In the genomic region with DNA sequence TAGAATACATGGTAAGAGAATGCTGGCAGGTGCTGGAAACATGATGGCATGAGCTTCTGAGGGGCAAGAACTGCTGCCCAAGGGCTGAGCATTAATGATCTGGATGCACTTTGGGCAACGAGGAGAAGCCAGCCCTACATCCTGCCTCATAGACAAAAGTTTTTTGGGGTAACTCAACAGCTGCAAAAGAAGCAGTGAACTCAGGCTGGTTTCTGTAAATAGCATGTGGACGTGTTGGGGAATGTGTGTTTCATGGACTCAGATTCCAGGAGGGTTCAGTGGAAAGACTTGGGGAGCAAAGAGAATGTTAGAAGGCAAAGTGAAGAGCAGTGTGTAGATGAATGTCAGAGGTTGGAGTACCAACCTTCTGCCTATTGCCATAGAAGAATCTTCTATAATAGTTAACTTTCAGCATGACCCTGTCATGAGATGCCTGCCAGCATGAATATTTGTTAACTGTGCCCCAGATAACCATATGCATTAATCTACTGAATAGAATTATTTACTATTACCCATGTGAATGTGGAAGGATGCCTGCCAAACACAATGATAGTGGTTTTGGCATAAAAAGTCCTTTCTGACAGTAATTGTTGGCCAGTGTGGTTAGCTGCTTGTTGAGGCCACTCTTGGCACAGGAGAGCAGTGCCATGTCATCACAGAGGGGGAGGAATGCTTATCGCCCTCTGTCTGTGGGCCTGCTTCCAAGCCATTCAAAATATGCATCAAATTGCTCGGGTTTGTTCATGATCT, we compare ENCODE assay signal across 10 cellular contexts.
A peak's percentile ranks its signal among the peaks of the same experiment; 100 is the strongest.
DNase-seq lines count a peak whose midpoint lies in the region; ATAC-seq, FAIRE-seq and TF ChIP-seq lines count a peak whose summit lies in the region.
"Had no signal": no experiment of that assay in that cellular context is flagged by ENCODE, and none has a peak within 500 bp of the region (broad histone marks: within the 10 kb centered on the region; RNA-seq: fewer than 3 reads in every experiment).

No MANE protein-coding gene starts in this region.

- no peak for TF ChIP-seq EP300 in HepG2 (IDR thresholded peaks at IDR 0.05; ENCODE audit: low read depth in 2 of 2, low read length in 2 of 2)
- TF ChIP-seq EP300 in HepG2 (CRISPR knock-in tag; IDR thresholded peaks at IDR 0.05; ENCODE audit: borderline replicate concordance), result no peak

- in situ Hi-C loops in HepG2 (cut with HindIII; ENCODE audit: extremely low pct_ligation_motif_present, low pct_unique_long_range_greater_than_20kb) (no loop called here), mammary epithelial cell (cut with MboI; ENCODE audit: low sequenced_read_pairs in 2 of 2) (no loop called here)

- TF ChIP-seq RAD21 in liver (IDR thresholded peaks at IDR 0.05) (peak; percentile 15 to 38), HepG2 (CRISPR knock-in tag; IDR thresholded peaks at IDR 0.05) (no peak)

- BruUV-seq in HepG2 (replicated peaks; lab: Mats Ljungman, UMichigan) (no TSS peak), mammary epithelial cell (replicated peaks; lab: Mats Ljungman, UMichigan) (no TSS peak)

- H3K79me2 ChIP-seq in HepG2 (ENCODE audit: insufficient read depth, low read length) (no peaks in the 10 kb centered on the region), mammary epithelial cell (ENCODE audit: insufficient read depth, low read length) (no peaks in the 10 kb centered on the region)

- no peak for TF ChIP-seq POLR2A in HepG2 (IDR thresholded peaks at IDR 0.05; ENCODE audit: insufficient read depth in 1 of 2, low read depth in 2 of 2, low read length in 2 of 2)

- H3K9me3 ChIP-seq in liver (ENCODE audit: control insufficient read depth in 4 of 4, low read length in 3 of 4), result no peaks in the 10 kb centered on the region
- no peaks in the 10 kb centered on the region for H3K9me3 ChIP-seq in HepG2 (ENCODE audit: low read length)
- no peaks in the 10 kb centered on the region for H3K9me3 ChIP-seq in mammary epithelial cell (replicated peaks; ENCODE audit: insufficient read depth, low read length)
- H3K9me3 ChIP-seq in WERI-Rb-1 (ENCODE audit: severe bottlenecking), result no peaks in the 10 kb centered on the region

- 53% methylated on average over 4 of the region's 4 CpGs for WGBS in liver
- 90% methylated on average over 4 of the region's 4 CpGs for WGBS in HepG2 (ENCODE audit: low lambda C conversion rate)
- WGBS in mammary epithelial cell (ENCODE audit: low coverage, missing lambda C conversion rate), result 50% methylated on average over 4 of the region's 4 CpGs

- dilution Hi-C loops in mammary epithelial cell (cut with HindIII; ENCODE audit: low sequenced_read_pairs), result no loop called here

- no peak overlapping the region for H3K4me3 ChIP-seq in liver (ENCODE audit: low read depth in 1 of 3, low read length in 3 of 3)
- no peak overlapping the region for H3K4me3 ChIP-seq in HepG2 (replicated peaks in 1 of 3; ENCODE audit: insufficient read depth in 1 of 3, low read depth in 2 of 3, low read length in 3 of 3)
- H3K4me3 ChIP-seq in mammary epithelial cell (replicated peaks in 1 of 3; ENCODE audit: insufficient read depth in 1 of 3, low read depth in 2 of 3, low read length in 3 of 3), result no peak overlapping the region
- H3K4me3 ChIP-seq in kidney epithelial cell (ENCODE audit: low read depth, low read length), result no peak overlapping the region
- H3K4me3 ChIP-seq in WERI-Rb-1 (ENCODE audit: low read depth, low read length), result no peak overlapping the region

- H3K27ac ChIP-seq in liver (ENCODE audit: low read depth in 1 of 2, low read length in 2 of 2) (no peak overlapping the region), HepG2 (ENCODE audit: extremely low read length, insufficient read depth, low read length) (no peak overlapping the region), mammary epithelial cell (ENCODE audit: insufficient read depth, low read depth, low read length) (no peak overlapping the region), WERI-Rb-1 (no peak overlapping the region)

- H3K9ac ChIP-seq in liver (ENCODE audit: low read depth in 1 of 2, low read length in 2 of 2) (no peak overlapping the region), HepG2 (ENCODE audit: insufficient read depth, low read depth, low read length) (no peak overlapping the region), mammary epithelial cell (ENCODE audit: insufficient read depth, low read length) (no peak overlapping the region)

- H3K27me3 ChIP-seq in liver (ENCODE audit: control insufficient read depth in 4 of 4, insufficient read depth in 4 of 4, low read length in 3 of 4) (no peaks in the 10 kb centered on the region), HepG2 (ENCODE audit: control insufficient read depth in 1 of 2, insufficient read depth in 2 of 2, low read length in 2 of 2) (no peaks in the 10 kb centered on the region), mammary epithelial cell (ENCODE audit: insufficient read depth, low read length) (no peaks in the 10 kb centered on the region), kidney epithelial cell (ENCODE audit: control insufficient read depth, insufficient read depth, low read length) (no peaks in the 10 kb centered on the region), WERI-Rb-1 (ENCODE audit: insufficient read depth, low read depth, severe bottlenecking) (peaks cover 59% of the 10 kb centered on the region)

- no peak for FAIRE-seq in HepG2 (lab: Jason Lieb, UNC)
- FAIRE-seq: TTC549 had no signal

- no peak overlapping the region for H2AFZ ChIP-seq in HepG2 (ENCODE audit: low read length)
- no peak overlapping the region for H2AFZ ChIP-seq in mammary epithelial cell (ENCODE audit: low read depth, low read length)

- DNase-seq in HepG2 (ENCODE audit: low spot score) (no peak), mammary epithelial cell (peak; percentile 60), kidney epithelial cell (ENCODE audit: low read depth) (no peak), NCI-H2081 treated with DMSO at 0.1 percent for 48 hours (lab: John Stamatoyannopoulos, UW) (no peak), COR-L47 (lab: John Stamatoyannopoulos, UW) (no peak), WERI-Rb-1 (no peak), NCI-H82 treated with DMSO at 0.1 percent for 48 hours (lab: John Stamatoyannopoulos, UW; ENCODE audit: unreplicated experiment) (no peak)
- DNase-seq: CD4-positive, alpha-beta T cell had no signal

- intact Hi-C loops in HepG2 (cut with micrococcal nuclease; ENCODE audit: unreplicated experiment) (no loop called here), mammary epithelial cell (cut with micrococcal nuclease) (no loop called here)

- peak; percentile 16 for TF ChIP-seq CTCF in liver (IDR thresholded peaks at IDR 0.05; ENCODE audit: low read depth, low read length, missing input control)
- no peak for TF ChIP-seq CTCF in HepG2 (CRISPR knock-in tag; IDR thresholded peaks at IDR 0.05)
- peak in 1 of 2 donors; percentile 47 for TF ChIP-seq CTCF in mammary epithelial cell (conservative IDR thresholded peaks at IDR 0.05 in 1 of 2, IDR thresholded peaks at IDR 0.05 in 1 of 2; ENCODE audit: extremely low read depth in 1 of 2, insufficient read depth in 1 of 2, low read depth in 1 of 2, low read length in 2 of 2)
- peak; percentile 28 for TF ChIP-seq CTCF in kidney epithelial cell (IDR thresholded peaks at IDR 0.05; ENCODE audit: insufficient read depth, low read length, poor library complexity, severe bottlenecking)
- TF ChIP-seq CTCF in WERI-Rb-1 (IDR thresholded peaks at IDR 0.05; ENCODE audit: low read depth, low read length), result no peak

- ATAC-seq in HepG2, result no peak

- H3K36me3 ChIP-seq in liver (ENCODE audit: control insufficient read depth in 4 of 4, insufficient read depth in 3 of 4, low read depth in 1 of 4, low read length in 3 of 4) (no peaks in the 10 kb centered on the region), HepG2 (replicated peaks in 1 of 2; ENCODE audit: control insufficient read depth in 1 of 2, insufficient read depth in 2 of 2, low read length in 2 of 2) (no peaks in the 10 kb centered on the region), mammary epithelial cell (ENCODE audit: insufficient read depth, low read length) (peaks cover 2% of the 10 kb centered on the region), kidney epithelial cell (ENCODE audit: control insufficient read depth, insufficient read depth, low read length) (no peaks in the 10 kb centered on the region), WERI-Rb-1 (no peaks in the 10 kb centered on the region)

- H4K20me1 ChIP-seq in HepG2 (ENCODE audit: insufficient read depth, low read length) (no peaks in the 10 kb centered on the region), mammary epithelial cell (ENCODE audit: insufficient read depth, low read length) (no peaks in the 10 kb centered on the region)

- POLR2A ChIA-PET in HepG2 (lab: Yijun Ruan, JAX), result no interaction called here

- H3K4me1 ChIP-seq in liver (ENCODE audit: control insufficient read depth in 4 of 4, insufficient read depth in 4 of 4, low read length in 3 of 4) (peaks cover 0 to 14% (median 4%) of the 10 kb centered on the region in 4 donors), HepG2 (ENCODE audit: insufficient read depth, low read length) (peaks cover 16% of the 10 kb centered on the region), mammary epithelial cell (ENCODE audit: insufficient read depth, low read length) (peaks cover 8% of the 10 kb centered on the region)

- H3K4me2 ChIP-seq in HepG2 (ENCODE audit: low read depth, low read length) (no peak overlapping the region), mammary epithelial cell (ENCODE audit: insufficient read depth, low read depth, low read length) (no peak overlapping the region)

- CTCF ChIA-PET in HepG2 (lab: Yijun Ruan, JAX; ENCODE audit: low intra/inter-chr PET ratio, low total read pairs), result no interaction called here
- CTCF ChIA-PET in mammary epithelial cell (lab: Charles Lee; ENCODE audit: low non-redundant PET), result no interaction called here

TF ChIP-seq in HepG2, 621 proteins besides CTCF, POLR2A, EP300 and RAD21 (continues in another document):
- TF ChIP-seq, protein P1, sequence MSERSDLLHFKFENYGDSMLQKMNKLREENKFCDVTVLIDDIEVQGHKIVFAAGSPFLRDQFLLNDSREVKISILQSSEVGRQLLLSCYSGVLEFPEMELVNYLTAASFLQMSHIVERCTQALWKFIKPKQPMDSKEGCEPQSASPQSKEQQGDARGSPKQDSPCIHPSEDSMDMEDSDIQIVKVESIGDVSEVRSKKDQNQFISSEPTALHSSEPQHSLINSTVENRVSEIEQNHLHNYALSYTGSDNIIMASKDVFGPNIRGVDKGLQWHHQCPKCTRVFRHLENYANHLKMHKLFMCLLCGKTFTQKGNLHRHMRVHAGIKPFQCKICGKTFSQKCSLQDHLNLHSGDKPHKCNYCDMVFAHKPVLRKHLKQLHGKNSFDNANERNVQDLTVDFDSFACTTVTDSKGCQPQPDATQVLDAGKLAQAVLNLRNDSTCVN (CRISPR knock-in tag; IDR thresholded peaks at IDR 0.05; ENCODE audit: borderline replicate concordance), result no peak

Comparison
In these comparisons a context has a peak if more than half of its experiments do, and no peak if none do; other contexts are left out.
1. CTCF ChIP-seq: peak in liver (single experiment) and kidney epithelial cell (single experiment); none in HepG2 (single experiment) and WERI-Rb-1 (single experiment).